ENCODE assay signal across 6 cellular contexts in genomic region chr11:94248301-94248700, GRCh38. TPM values are rescaled to one million over a fixed set of nuclear protein-coding genes. Genes with fewer than 3 reads are reported as not detected.
"Had no signal": no experiment of that assay in that cellular context is flagged by ENCODE, and none has a peak within 500 bp of the region (broad histone marks: within the 10 kb centered on the region; RNA-seq: fewer than 3 reads in every experiment).

No MANE protein-coding gene starts in this region.

RNA-seq across cellular contexts. Expression of gene IZUMO1R, which starts 56.1 kb away (rescaled TPM):
- total RNA-seq: M059J, NCI-H460, PC-3, Right ventricle myocardium superior, RPMI7951, SJSA1 had no signal
